In the genomic region with DNA sequence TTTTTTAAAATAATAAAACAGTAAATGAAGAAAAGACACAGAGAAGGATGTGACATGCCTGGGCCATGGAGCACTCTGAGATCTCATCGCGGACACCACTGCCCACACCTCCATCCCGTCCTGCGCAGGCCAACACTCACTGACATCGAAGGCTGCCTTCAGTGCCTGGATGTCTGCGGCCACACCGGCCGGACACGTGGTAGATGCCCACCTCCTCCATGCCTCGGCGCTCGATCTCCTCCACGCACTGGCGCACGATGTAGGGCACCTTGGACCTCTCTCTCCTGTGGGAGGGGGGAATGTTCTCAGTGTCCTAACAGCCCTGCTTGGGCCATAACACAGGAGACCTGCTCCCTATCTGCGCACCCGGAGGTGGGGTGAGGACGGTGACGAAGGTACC, we compare ENCODE assay signal across 1 cellular context.
TF ChIP-seq lines count a peak whose summit lies in the region.

No MANE protein-coding gene starts in this region.

TF ChIP-seq in HepG2, 621 proteins besides CTCF, POLR2A, EP300 and RAD21:
- 0 out of 2 replicates have a peak, but pooled peaks have one; percentile 18 for TF ChIP-seq ZBTB38 (CRISPR knock-in tag; IDR thresholded peaks at IDR 0.05)
